In the genomic region with DNA sequence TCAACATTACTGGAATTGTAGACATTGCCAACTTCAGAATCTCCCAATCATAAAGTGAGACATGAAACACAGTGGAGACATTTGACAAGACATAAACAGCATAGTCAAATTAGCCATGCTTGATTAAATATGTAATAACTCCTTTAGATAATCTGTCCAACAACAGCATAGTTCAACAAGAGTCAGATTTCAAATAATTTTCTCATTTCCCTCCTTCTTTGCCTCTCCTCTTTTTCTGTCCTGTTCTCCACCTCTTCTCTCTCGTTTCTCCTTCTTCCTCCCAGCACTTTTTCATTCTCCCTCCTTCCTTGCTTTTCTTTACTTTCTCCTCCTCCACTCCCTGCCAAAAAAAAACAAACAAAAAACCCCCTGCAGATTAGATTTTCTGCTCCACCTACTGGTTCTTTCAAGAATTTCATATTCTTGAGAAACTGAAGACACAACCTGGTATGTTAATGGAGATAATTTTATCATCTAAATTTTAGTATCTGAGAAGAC, we compare ENCODE assay signal across 9 cellular contexts. TPM values are rescaled to one million over a fixed set of nuclear protein-coding genes. Genes with fewer than 3 reads are reported as not detected.
DNase-seq lines count a peak whose midpoint lies in the region; ATAC-seq and TF ChIP-seq lines count a peak whose summit lies in the region.
"Had no signal": no experiment of that assay in that cellular context is flagged by ENCODE, and none has a peak within 500 bp of the region (broad histone marks: within the 10 kb centered on the region; RNA-seq: fewer than 3 reads in every experiment).

No MANE protein-coding gene starts in this region.

- 27% methylated on average over 1 of the region's 1 CpG for WGBS in mammary epithelial cell (ENCODE audit: low coverage, missing lambda C conversion rate)

- no peaks in the 10 kb centered on the region for H4K20me1 ChIP-seq in mammary epithelial cell (ENCODE audit: insufficient read depth, low read length)

- no peak overlapping the region for H3K4me2 ChIP-seq in mammary epithelial cell (ENCODE audit: insufficient read depth, low read depth, low read length)

- H3K4me3 ChIP-seq in mammary epithelial cell (replicated peaks in 1 of 3; ENCODE audit: insufficient read depth in 1 of 3, low read depth in 2 of 3, low read length in 3 of 3): no peak overlapping the region

- no peaks in the 10 kb centered on the region for H3K79me2 ChIP-seq in mammary epithelial cell (ENCODE audit: insufficient read depth, low read length)

- peaks cover 15% of the 10 kb centered on the region for H3K4me1 ChIP-seq in mammary epithelial cell (ENCODE audit: insufficient read depth, low read length)

- ATAC-seq in activated CD8-positive, alpha-beta memory T cell treated with anti-CD3 and anti-CD28 coated beads, Interleukin-2, amount 10 ng/mL, durations not matched to agents 7 days and 5 days: peak; percentile 59
- ATAC-seq in GM21723 (IDR thresholded peaks at IDR 0.05; ENCODE audit: unreplicated experiment): peak; percentile 72

- H3K4me3 Mint-ChIP-seq in activated CD8-positive, alpha-beta memory T cell treated with anti-CD3 and anti-CD28 coated beads, Interleukin-2, amount 10 ng/mL, durations not matched to agents 7 days and 5 days: peak overlapping the region; percentile 67
- H3K4me3 Mint-ChIP-seq in progenitor cell of endocrine pancreas (ENCODE audit: low read depth): no peak overlapping the region

- dilution Hi-C loops in mammary epithelial cell (cut with HindIII; ENCODE audit: low sequenced_read_pairs): no loop called here

- H3K27ac ChIP-seq in mammary epithelial cell (ENCODE audit: insufficient read depth, low read depth, low read length): no peak overlapping the region

- no peak overlapping the region for H2AFZ ChIP-seq in mammary epithelial cell (ENCODE audit: low read depth, low read length)

- no TSS peak for BruUV-seq in mammary epithelial cell (replicated peaks; lab: Mats Ljungman, UMichigan)

- H3K9me3 ChIP-seq in mammary epithelial cell (replicated peaks; ENCODE audit: insufficient read depth, low read length): no peaks in the 10 kb centered on the region

- CTCF ChIA-PET in activated CD8-positive, alpha-beta memory T cell treated with anti-CD3 and anti-CD28 coated beads, Interleukin-2, amount 10 ng/mL, durations not matched to agents 7 days and 5 days (lab: Charles Lee): interaction anchor here (0.9 to 2.5 kb wide), 20 partner anchors 8 to 535 kb away, joined by 3 to 12 read pairs (median 5); partner anchors contain the start of genes CLDND1, CPOX and GPR15
- CTCF ChIA-PET in mammary epithelial cell (lab: Charles Lee; ENCODE audit: low non-redundant PET): interaction anchor here (1.0 kb wide), 1 partner anchor 854 kb away, joined by 3 read pairs; no protein-coding TSS in a partner anchor

- DNase-seq in activated CD8-positive, alpha-beta memory T cell treated with anti-CD3 and anti-CD28 coated beads, Interleukin-2, amount 10 ng/mL, durations not matched to agents 7 days and 5 days: no peak
- DNase-seq in activated CD8-positive, alpha-beta memory T cell treated with anti-CD3 and anti-CD28 coated beads, Interleukin-2, amount 50 U/mL, for 48 hours: no peak
- DNase-seq in M059J (ENCODE audit: low read depth) (peak; percentile 78), mammary epithelial cell (peak; percentile 19), progenitor cell of endocrine pancreas (ENCODE audit: low spot score, unreplicated experiment) (no peak), occipital lobe (lab: John Stamatoyannopoulos, UW) (no peak), NCI-H748 (lab: John Stamatoyannopoulos, UW; ENCODE audit: unreplicated experiment) (no peak)

- in situ Hi-C loops in mammary epithelial cell (cut with MboI; ENCODE audit: low sequenced_read_pairs in 2 of 2): loop anchor here in 1 of 2 donors (25.0 kb wide), 1 partner anchor 536 kb away; the partner anchor contains the start of gene GABRR3

- intact Hi-C loops in mammary epithelial cell (cut with micrococcal nuclease): loop anchor here (1.0 to 5.0 kb wide), 4 partner anchors 213 to 534 kb away; no protein-coding TSS in a partner anchor

- no peaks in the 10 kb centered on the region for H3K36me3 ChIP-seq in mammary epithelial cell (ENCODE audit: insufficient read depth, low read length)

- H3K27me3 ChIP-seq in mammary epithelial cell (ENCODE audit: insufficient read depth, low read length): no peaks in the 10 kb centered on the region

- peaks cover 51% of the 10 kb centered on the region for H3K36me3 Mint-ChIP-seq in activated CD8-positive, alpha-beta memory T cell treated with anti-CD3 and anti-CD28 coated beads, Interleukin-2, amount 10 ng/mL, durations not matched to agents 7 days and 5 days
- H3K36me3 Mint-ChIP-seq in progenitor cell of endocrine pancreas (ENCODE audit: insufficient read depth): peaks cover 5% of the 10 kb centered on the region

- peaks cover 68% of the 10 kb centered on the region for H3K4me1 Mint-ChIP-seq in activated CD8-positive, alpha-beta memory T cell treated with anti-CD3 and anti-CD28 coated beads, Interleukin-2, amount 10 ng/mL, durations not matched to agents 7 days and 5 days
- H3K4me1 Mint-ChIP-seq in progenitor cell of endocrine pancreas (ENCODE audit: low read depth): peaks cover 3% of the 10 kb centered on the region

- TF ChIP-seq CTCF in mammary epithelial cell (conservative IDR thresholded peaks at IDR 0.05 in 1 of 2, IDR thresholded peaks at IDR 0.05 in 1 of 2; ENCODE audit: extremely low read depth in 1 of 2, insufficient read depth in 1 of 2, low read depth in 1 of 2, low read length in 2 of 2) (peak; percentile 44 to 59), progenitor cell of endocrine pancreas (IDR thresholded peaks at IDR 0.05; ENCODE audit: unreplicated experiment) (peak; percentile 50)

- no peaks in the 10 kb centered on the region for H3K27me3 Mint-ChIP-seq in activated CD8-positive, alpha-beta memory T cell treated with anti-CD3 and anti-CD28 coated beads, Interleukin-2, amount 10 ng/mL, durations not matched to agents 7 days and 5 days
- H3K27me3 Mint-ChIP-seq in progenitor cell of endocrine pancreas: no peaks in the 10 kb centered on the region

- H3K9ac ChIP-seq in mammary epithelial cell (ENCODE audit: insufficient read depth, low read length): no peak overlapping the region

- peak overlapping the region; percentile 93 for H3K27ac Mint-ChIP-seq in activated CD8-positive, alpha-beta memory T cell treated with anti-CD3 and anti-CD28 coated beads, Interleukin-2, amount 10 ng/mL, durations not matched to agents 7 days and 5 days
- H3K27ac Mint-ChIP-seq in progenitor cell of endocrine pancreas: no peak overlapping the region

- peaks cover 4% of the 10 kb centered on the region for H3K9me3 Mint-ChIP-seq in activated CD8-positive, alpha-beta memory T cell treated with anti-CD3 and anti-CD28 coated beads, Interleukin-2, amount 10 ng/mL, durations not matched to agents 7 days and 5 days (ENCODE audit: low read depth)
- no peaks in the 10 kb centered on the region for H3K9me3 Mint-ChIP-seq in progenitor cell of endocrine pancreas (ENCODE audit: low read depth)

RNA-seq across cellular contexts. Expression of gene CPOX, which starts 20.1 kb away (rescaled TPM):
- 10 to 100 TPM; 71.6 to 88.5 TPM for total RNA-seq in activated CD8-positive, alpha-beta memory T cell treated with anti-CD3 and anti-CD28 coated beads, Interleukin-2, amount 10 ng/mL, durations not matched to agents 7 days and 5 days
- 68.9 and 94.6 TPM in 2 replicates for total RNA-seq in M059J (2014; rRNA removed; shearing (Covaris generic))
- 10 to 100 TPM; 24.3 to 25.2 TPM for total RNA-seq in mammary epithelial cell
- 18.8 TPM for polyA plus RNA-seq in mammary epithelial cell
- 23.0 TPM for polyA minus RNA-seq in mammary epithelial cell
- 20.4 and 24.4 TPM in 2 replicates for total RNA-seq in progenitor cell of endocrine pancreas
- 20.3 TPM for total RNA-seq in occipital lobe

RNA-seq across cellular contexts. Expression of gene GPR15, which starts 41.5 kb away (rescaled TPM):
- 100 to 1,000 TPM; 107 to 182 TPM for total RNA-seq in activated CD8-positive, alpha-beta memory T cell treated with anti-CD3 and anti-CD28 coated beads, Interleukin-2, amount 10 ng/mL, durations not matched to agents 7 days and 5 days
- total RNA-seq in M059J (2014; rRNA removed; shearing (Covaris generic)): 27.8 and 41.3 TPM in 2 replicates
- total RNA-seq in mammary epithelial cell (not detected), progenitor cell of endocrine pancreas (not detected in 2 replicates), occipital lobe (not detected)
- not detected for polyA plus RNA-seq in mammary epithelial cell
- not detected for polyA minus RNA-seq in mammary epithelial cell
- total RNA-seq: temporal lobe had no signal

RNA-seq across cellular contexts. Expression of gene CLDND1, which starts 50.6 kb away (rescaled TPM):
- total RNA-seq in activated CD8-positive, alpha-beta memory T cell treated with anti-CD3 and anti-CD28 coated beads, Interleukin-2, amount 10 ng/mL, durations not matched to agents 7 days and 5 days: 100 to 1,000 TPM; 514 to 528 TPM
- total RNA-seq in M059J (2014; rRNA removed; shearing (Covaris generic)): 269 and 350 TPM in 2 replicates
- total RNA-seq in mammary epithelial cell (10 to 100 TPM; 76.9 to 90.0 TPM), progenitor cell of endocrine pancreas (100 and 101 TPM in 2 replicates), occipital lobe (141 TPM)
- polyA plus RNA-seq in mammary epithelial cell: 72.5 TPM
- 43.8 TPM for polyA minus RNA-seq in mammary epithelial cell

Comparison
In these comparisons a context has a peak if more than half of its experiments do, and no peak if none do; other contexts are left out.
1. DNase-seq: peak in M059J (single experiment) and mammary epithelial cell (single experiment); none in activated CD8-positive, alpha-beta memory T cell treated with anti-CD3 and anti-CD28 coated beads, Interleukin-2, amount 10 ng/mL, durations not matched to agents 7 days and 5 days (single experiment), activated CD8-positive, alpha-beta memory T cell treated with anti-CD3 and anti-CD28 coated beads, Interleukin-2, amount 50 U/mL, for 48 hours (single experiment), progenitor cell of endocrine pancreas (single experiment), occipital lobe (single experiment) and NCI-H748 (single experiment).
2. RNA of gene GPR15, which starts 41.5 kb away (total RNA-seq): 107 to 182 TPM in activated CD8-positive, alpha-beta memory T cell treated with anti-CD3 and anti-CD28 coated beads, Interleukin-2, amount 10 ng/mL, durations not matched to agents 7 days and 5 days and 27.8 to 41.3 TPM in M059J; not detected in mammary epithelial cell, not detected in progenitor cell of endocrine pancreas and not detected in occipital lobe (single experiment); every median in the first group is over 10 times any median in the second.